Comparison of ENCODE assay signal across 12 cellular contexts in genomic region chr15:38612159-38612863, GRCh38.
A peak's percentile ranks its signal among the peaks of the same experiment; 100 is the strongest.
DNase-seq lines count a peak whose midpoint lies in the region; ATAC-seq, FAIRE-seq and TF ChIP-seq lines count a peak whose summit lies in the region.
"Had no signal": no experiment of that assay in that cellular context is flagged by ENCODE, and none has a peak within 500 bp of the region (broad histone marks: within the 10 kb centered on the region; RNA-seq: fewer than 3 reads in every experiment).

No MANE protein-coding gene starts in this region.

- H3K27me3 Mint-ChIP-seq in effector memory CD8-positive, alpha-beta T cell = no peaks in the 10 kb centered on the region

- peak overlapping the region; percentile 88 to 90 for H3K27ac Mint-ChIP-seq in effector memory CD8-positive, alpha-beta T cell
- H3K27ac Mint-ChIP-seq: dendritic cell treated with granulocyte-macrophage colony-stimulating factor and Interleukin-4, amounts not matched to agents 40 ng/mL and 50 ng/mL, for 4 days had no signal

- ATAC-seq in RWPE2 (ENCODE audit: low read depth) (peak; percentile 82), HG03159 (IDR thresholded peaks at IDR 0.05; ENCODE audit: unreplicated experiment) (no peak)
- no peak for ATAC-seq in effector memory CD8-positive, alpha-beta T cell (replicated peaks)

- H3K27ac ChIP-seq in RWPE2 (ENCODE audit: poor library complexity, severe bottlenecking) = no peak overlapping the region
- H3K27ac ChIP-seq: KMS-11 had no signal

- H3K9me3 ChIP-seq in RWPE2 (ENCODE audit: severe bottlenecking) = no peaks in the 10 kb centered on the region

- H3K36me3 Mint-ChIP-seq in effector memory CD8-positive, alpha-beta T cell (ENCODE audit: insufficient read depth) = peaks cover 3% of the 10 kb centered on the region

- no peaks in the 10 kb centered on the region for H3K9me3 Mint-ChIP-seq in effector memory CD8-positive, alpha-beta T cell
- H3K9me3 Mint-ChIP-seq: dendritic cell treated with granulocyte-macrophage colony-stimulating factor and Interleukin-4, amounts not matched to agents 40 ng/mL and 50 ng/mL, for 4 days had no signal

- peak overlapping the region; percentile 59 to 71 for H3K4me3 Mint-ChIP-seq in effector memory CD8-positive, alpha-beta T cell
- H3K4me3 Mint-ChIP-seq: dendritic cell treated with granulocyte-macrophage colony-stimulating factor and Interleukin-4, amounts not matched to agents 40 ng/mL and 50 ng/mL, for 4 days had no signal

- H3K36me3 ChIP-seq in RWPE2 (ENCODE audit: low read depth) = no peaks in the 10 kb centered on the region

- H3K27me3 ChIP-seq in RWPE2 (ENCODE audit: insufficient read depth, poor library complexity, severe bottlenecking) = peaks cover 12% of the 10 kb centered on the region

- H3K4me1 Mint-ChIP-seq in effector memory CD8-positive, alpha-beta T cell (ENCODE audit: low read depth in 2 of 2) = peaks cover 43 to 54% of the 10 kb centered on the region in 2 donors

- H3K4me3 ChIP-seq in RWPE2 (ENCODE audit: severe bottlenecking) = no peak overlapping the region

- no peak for TF ChIP-seq CTCF in RWPE2 (IDR thresholded peaks at IDR 0.05; ENCODE audit: poor library complexity, severe bottlenecking)

- H3K4me1 ChIP-seq in RWPE2 (ENCODE audit: insufficient read depth, poor library complexity, severe bottlenecking) = no peaks in the 10 kb centered on the region

- DNase-seq in RWPE2 (ENCODE audit: low spot score) = no peak
- DNase-seq in activated CD8-positive, alpha-beta memory T cell treated with anti-CD3 and anti-CD28 coated beads, Interleukin-2, amount 50 U/mL, for 4 hours = peak; percentile 27
- DNase-seq in effector memory CD8-positive, alpha-beta T cell = no peak
- DNase-seq in stimulated activated CD4-positive, alpha-beta T cell treated with anti-CD3 and anti-CD28 coated beads, TNF-alpha, amount 100 ng/mL, for 48 hours (ENCODE audit: low read depth in 3 of 3) = peak; percentile 45 to 73 (median 60)
- no peak for DNase-seq in GDM1 (lab: John Stamatoyannopoulos, UW)
- DNase-seq in urothelium cell line (ENCODE audit: low spot score) = no peak
- no peak for DNase-seq in islet precursor cell
- DNase-seq: foreskin fibroblast had no signal

- no peak for FAIRE-seq in urothelium cell line (lab: Jason Lieb, UNC)
- FAIRE-seq: islet of Langerhans had no signal

Comparison
In these comparisons a context has a peak if more than half of its experiments do, and no peak if none do; other contexts are left out.
1. DNase-seq: peak in activated CD8-positive, alpha-beta memory T cell treated with anti-CD3 and anti-CD28 coated beads, Interleukin-2, amount 50 U/mL, for 4 hours (single experiment) and stimulated activated CD4-positive, alpha-beta T cell treated with anti-CD3 and anti-CD28 coated beads, TNF-alpha, amount 100 ng/mL, for 48 hours (3 of 3); none in RWPE2 (single experiment), effector memory CD8-positive, alpha-beta T cell (0 of 3), GDM1 (single experiment), urothelium cell line (single experiment) and islet precursor cell (single experiment).